Comparison of ENCODE assay signal across 1 cellular context in genomic region chr2:205220559-205220958, GRCh38.
TF ChIP-seq lines count a peak whose summit lies in the region.

No MANE protein-coding gene starts in this region.

TF ChIP-seq in HepG2, 621 proteins besides CTCF, POLR2A, EP300 and RAD21 (continued from another document):
- no peak for TF ChIP-seq ZHX2 (IDR thresholded peaks at IDR 0.05; ENCODE audit: low read depth)
- TF ChIP-seq ZHX2 (CRISPR knock-in tag; IDR thresholded peaks at IDR 0.05; ENCODE audit: borderline replicate concordance), result no peak
- no peak for TF ChIP-seq ATAD3A (CRISPR knock-in tag; IDR thresholded peaks at IDR 0.05)
- no peak for TF ChIP-seq AKAP8 (CRISPR knock-in tag; IDR thresholded peaks at IDR 0.05)
- peak; percentile 54; the same call in 1 of the 2 replicates for TF ChIP-seq TCF7 (IDR thresholded peaks at IDR 0.05; ENCODE audit: low read depth)
- TF ChIP-seq ISX (CRISPR knock-in tag; conservative IDR thresholded peaks at IDR 0.05), result no peak
- 0 out of 2 replicates have a peak, but pooled peaks have one; percentile 17 for TF ChIP-seq ARID5B (CRISPR knock-in tag; IDR thresholded peaks at IDR 0.05)
- TF ChIP-seq ZBED4 (CRISPR knock-in tag; IDR thresholded peaks at IDR 0.05; ENCODE audit: borderline replicate concordance), result no peak
- no peak for TF ChIP-seq SNAPC5 (CRISPR knock-in tag; IDR thresholded peaks at IDR 0.05; ENCODE audit: borderline replicate concordance)
- no peak for TF ChIP-seq PLSCR1 (CRISPR knock-in tag; IDR thresholded peaks at IDR 0.05; ENCODE audit: borderline replicate concordance)
- TF ChIP-seq MBD4 (IDR thresholded peaks at IDR 0.05; ENCODE audit: borderline replicate concordance, low read length), result no peak
